8 cellular contexts compared by ENCODE assay signal in genomic region chr19:17405250-17406038, GRCh38. TPM values are rescaled to one million over a fixed set of nuclear protein-coding genes. Genes with fewer than 3 reads are reported as not detected.
DNase-seq lines count a peak whose midpoint lies in the region; ATAC-seq and TF ChIP-seq lines count a peak whose summit lies in the region.

Gene BST2 (minus strand): TSS chr19:17405630. CDS start chr19:17405575, 55 bp downstream.

- peaks cover 2% of the 10 kb centered on the region; the same call in 1 of the 2 replicates for H3K36me3 ChIP-seq in Caco-2 (ENCODE audit: control insufficient read depth, insufficient read depth, low read length)

- H3K4me3 Mint-ChIP-seq in Caco-2 (ENCODE audit: unreplicated experiment) (peak within 1 kb of the TSS; percentile 76), T-helper 17 cell (peak within 1 kb of the TSS; percentile 94)

- POLR2A ChIA-PET in Caco-2 (lab: Charles Lee): interaction anchor here (0.5 to 1.5 kb wide), 5 partner anchors 14 to 888 kb away, joined by 3 to 15 read pairs (median 6); partner anchors contain the start of gene MVB12A

- no peaks in the 10 kb centered on the region for H3K27me3 ChIP-seq in Caco-2 (replicated peaks; ENCODE audit: control insufficient read depth, insufficient read depth, low read length)

- H3K4me1 Mint-ChIP-seq in Caco-2 (ENCODE audit: low read depth, unreplicated experiment) (peaks cover 10% of the 10 kb centered on the region), T-helper 17 cell (peaks cover 38% of the 10 kb centered on the region)

- H3K36me3 Mint-ChIP-seq in Caco-2 (ENCODE audit: insufficient read depth, unreplicated experiment): peaks cover 19% of the 10 kb centered on the region
- peaks cover 6% of the 10 kb centered on the region for H3K36me3 Mint-ChIP-seq in T-helper 17 cell (ENCODE audit: low read depth)

- peak within 1 kb of the TSS; percentile 42 for H3K4me3 ChIP-seq in Caco-2 (ENCODE audit: low read depth, low read length)

- H3K9me3 ChIP-seq in Caco-2 (no peaks in the 10 kb centered on the region), T-helper 17 cell (ENCODE audit: control insufficient read depth, low read length, poor library complexity, severe bottlenecking) (no peaks in the 10 kb centered on the region)

- ATAC-seq in GM19467 (IDR thresholded peaks at IDR 0.05; ENCODE audit: unreplicated experiment) (peak; percentile 82), T-helper 17 cell (peak; percentile 81), left lobe of liver (peak; percentile 91)

- DNase-seq in Caco-2: peak; percentile 74 to 80
- DNase-seq in HK-2 (ENCODE audit: unreplicated experiment): peak; percentile 66
- peak in 2 of 3 donors; percentile 36 to 39 for DNase-seq in T-helper 17 cell
- DNase-seq in cerebellar cortex (ENCODE audit: low spot score): peak; percentile 81
- DNase-seq in left lobe of liver (ENCODE audit: low spot score): peak; percentile 78
- peak; percentile 13 to 52 (median 26) for DNase-seq in stimulated activated naive CD4-positive, alpha-beta T cell (lab: John Stamatoyannopoulos, UW)
- DNase-seq in cerebellar nuclear complex (lab: John Stamatoyannopoulos, UW): no peak

- no peaks in the 10 kb centered on the region for H3K9me3 Mint-ChIP-seq in Caco-2 (ENCODE audit: unreplicated experiment)

- H3K27me3 Mint-ChIP-seq in Caco-2 (ENCODE audit: insufficient read depth, unreplicated experiment) (no peaks in the 10 kb centered on the region), T-helper 17 cell (no peaks in the 10 kb centered on the region)

- BruUV-seq in Caco-2 (replicated peaks; lab: Mats Ljungman, UMichigan): TSS peak; percentile 45

- peaks cover 13% of the 10 kb centered on the region for H3K4me1 ChIP-seq in Caco-2

- intact Hi-C loops in Caco-2 (cut with micrococcal nuclease; ENCODE audit: unreplicated experiment): no loop called here

- CTCF ChIA-PET in Caco-2 (lab: Charles Lee): interaction anchor here (0.5 to 1.2 kb wide), 4 partner anchors 14 to 112 kb away, joined by 3 to 6 read pairs (median 4); partner anchors contain the start of gene MVB12A

- no peak for TF ChIP-seq CTCF in Caco-2 (IDR thresholded peaks at IDR 0.05; ENCODE audit: insufficient read depth in 1 of 2, low read depth in 1 of 2, low read length in 1 of 2, severe bottlenecking in 1 of 2, unreplicated experiment in 1 of 2)

- H3K27ac Mint-ChIP-seq in Caco-2 (ENCODE audit: unreplicated experiment): peak within 1 kb of the TSS; percentile 10
- H3K27ac Mint-ChIP-seq in T-helper 17 cell: peak within 1 kb of the TSS; percentile 96

RNA-seq across cellular contexts. Expression of gene BST2, which starts in this region (rescaled TPM):
- total RNA-seq in Caco-2 (2022) (94.3 and 98.4 TPM in 2 replicates), T-helper 17 cell (10 to 100 TPM; 36.7 to 38.1 TPM), left lobe of liver (103 TPM)

Comparison
In these comparisons a context has a peak if more than half of its experiments do, and no peak if none do; other contexts are left out.
1. DNase-seq: peak in Caco-2 (2 of 2), HK-2 (single experiment), T-helper 17 cell (2 of 3), cerebellar cortex (single experiment), left lobe of liver (single experiment) and stimulated activated naive CD4-positive, alpha-beta T cell (6 of 6); none in cerebellar nuclear complex (0 of 2).
2. Peak in every context shown above with its lines, with median percentiles within 50 percentile points of each other: ATAC-seq.